ENCODE assay signal across 8 cellular contexts in the genomic region with DNA sequence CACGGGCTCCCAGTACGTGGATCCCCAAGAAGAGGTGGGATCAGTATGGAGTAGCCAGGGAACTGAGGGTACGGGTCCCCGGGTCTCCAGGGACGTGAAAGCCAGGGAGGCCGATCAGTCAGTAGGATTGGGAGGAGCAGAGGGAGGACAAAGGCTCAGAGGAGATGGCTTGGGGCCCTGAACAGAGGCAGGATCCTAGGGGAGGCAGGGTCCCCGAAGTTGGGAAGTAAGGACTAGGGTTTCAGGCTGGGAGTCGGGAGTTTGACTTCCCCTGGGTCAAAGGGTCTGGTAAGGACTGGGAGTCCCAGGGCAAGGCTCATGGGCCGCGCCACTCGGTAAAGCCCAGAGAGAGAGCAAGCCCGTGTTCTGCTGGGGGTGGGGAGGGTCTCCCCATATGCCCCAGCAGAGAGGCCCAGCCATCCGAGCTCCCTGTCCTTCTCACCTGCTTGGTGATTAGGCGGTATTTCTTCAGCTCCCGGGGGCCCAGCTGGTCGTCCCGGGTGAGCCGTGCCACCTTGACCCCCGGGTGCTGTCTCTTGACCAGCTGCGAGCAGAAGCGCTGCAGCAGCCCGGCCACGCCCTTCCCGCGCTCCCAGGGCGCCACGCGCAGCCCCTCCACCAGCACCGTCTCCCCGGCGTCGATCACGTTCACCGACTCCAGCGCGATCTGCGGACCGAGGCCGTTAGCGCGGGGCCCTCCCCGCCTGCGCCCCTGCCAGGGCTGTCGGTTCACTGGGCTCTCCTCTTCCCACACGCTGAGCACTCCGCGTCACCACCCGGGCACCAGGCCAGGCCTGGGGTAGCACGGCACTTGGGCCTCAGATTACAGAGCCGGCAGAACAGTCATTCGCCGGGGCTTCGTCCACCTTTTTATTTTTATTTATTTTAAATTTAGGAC.
DNase-seq lines count a peak whose midpoint lies in the region; ATAC-seq and TF ChIP-seq lines count a peak whose summit lies in the region.

No MANE protein-coding gene starts in this region.

- no peak for TF ChIP-seq CTCF in astrocyte of the spinal cord (IDR thresholded peaks at IDR 0.05; ENCODE audit: low read depth, low read length)

- no peak for ATAC-seq in HG02642 (IDR thresholded peaks at IDR 0.05; ENCODE audit: poor library complexity, unreplicated experiment)
- ATAC-seq in HG03571 (IDR thresholded peaks at IDR 0.05; ENCODE audit: unreplicated experiment), result no peak

- no peak overlapping the region for H3K4me3 ChIP-seq in astrocyte of the spinal cord (ENCODE audit: low read depth, low read length)

- DNase-seq in DMS79 treated with DMSO at 0.1 percent for 48 hours (lab: John Stamatoyannopoulos, UW) (peak; percentile 87), NCI-H2029 (lab: John Stamatoyannopoulos, UW) (peak; percentile 89), astrocyte of the spinal cord (ENCODE audit: low read depth, low spot score) (peak; percentile 68), kidney glomerular epithelial cell (lab: John Stamatoyannopoulos, UW) (peak; percentile 39)
- no peak for DNase-seq in effector CD4-positive, alpha-beta T cell
- DNase-seq in stimulated activated CD4-positive, alpha-beta T cell treated with anti-CD3 and anti-CD28 coated beads, Interleukin-2, amount 100 ng/mL, for 48 hours, result no peak

- in situ Hi-C loops in astrocyte of the spinal cord (cut with HindIII; ENCODE audit: low sequenced_read_pairs), result no loop called here

Comparison
In these comparisons a context has a peak if more than half of its experiments do, and no peak if none do; other contexts are left out.
1. DNase-seq: peak in DMS79 treated with DMSO at 0.1 percent for 48 hours (single experiment), NCI-H2029 (single experiment), astrocyte of the spinal cord (single experiment) and kidney glomerular epithelial cell (single experiment); none in effector CD4-positive, alpha-beta T cell (single experiment) and stimulated activated CD4-positive, alpha-beta T cell treated with anti-CD3 and anti-CD28 coated beads, Interleukin-2, amount 100 ng/mL, for 48 hours (0 of 2).